Comparison of ENCODE assay signal across 31 cellular contexts in genomic region chr5:74031536-74031935, GRCh38.
"Had no signal": no experiment of that assay in that cellular context is flagged by ENCODE, and none has a peak within 500 bp of the region (broad histone marks: within the 10 kb centered on the region; RNA-seq: fewer than 3 reads in every experiment).

No MANE protein-coding gene starts in this region.

- H3K27me3 Mint-ChIP-seq: activated naive CD4-positive, alpha-beta T cell treated with anti-CD3 and anti-CD28 coated beads, Interleukin-2, amount 10 ng/mL, durations not matched to agents 7 days and 5 days; brain had no signal

- DNase-seq: activated CD4-positive, alpha-beta memory T cell treated with anti-CD3 and anti-CD28 coated beads for 36 hours; activated CD4-positive, alpha-beta T cell treated with anti-CD3 and anti-CD28 coated beads for 36 hours; activated CD4-positive, alpha-beta T cell treated with anti-CD3 and anti-CD28 coated beads, Interleukin-2, amount 10 ng/mL, durations not matched to agents 24 days and 14 days; activated CD4-positive, CD25-positive, alpha-beta regulatory T cell; activated CD4-positive, CD25-positive, alpha-beta regulatory T cell treated with anti-CD3 and anti-CD28 coated beads, Interleukin-2, amount 50 U/mL, for 72 hours; activated CD8-positive, alpha-beta memory T cell treated with anti-CD3 and anti-CD28 coated beads, Interleukin-2, amount 10 ng/mL, durations not matched to agents 7 days and 5 days; activated CD8-positive, alpha-beta memory T cell treated with anti-CD3 and anti-CD28 coated beads, Interleukin-2, amount 50 U/mL, for 4 hours; activated CD8-positive, alpha-beta T cell treated with anti-CD3 and anti-CD28 coated beads, Interleukin-2, amount 10 ng/mL, durations not matched to agents 7 days and 5 days; activated gamma-delta T cell; activated naive CD4-positive, alpha-beta T cell; activated naive CD4-positive, alpha-beta T cell treated with anti-CD3 and anti-CD28 coated beads, Interleukin-2, amount 10 ng/mL, durations not matched to agents 7 days and 5 days; activated naive CD8-positive, alpha-beta T cell treated with anti-CD3 and anti-CD28 coated beads, Interleukin-2, amount 10 ng/mL, durations not matched to agents 7 days and 5 days; activated T-cell treated with anti-CD3 and anti-CD28 coated beads, Interleukin-2, amount 50 U/mL, for 1 hour; activated T-cell treated with anti-CD3 and anti-CD28 coated beads, Interleukin-2, amount 50 U/mL, for 72 hours; central memory CD4-positive, alpha-beta T cell; cerebellar nuclear complex; colonic mucosa; effector CD8-positive, alpha-beta T cell; gastrocnemius medialis; glutamatergic neuron; T-helper 1 cell; T-helper 17 cell; T1000 had no signal

- H3K36me3 Mint-ChIP-seq: activated CD4-positive, alpha-beta memory T cell treated with anti-CD3 and anti-CD28 coated beads for 36 hours; activated CD8-positive, alpha-beta memory T cell treated with anti-CD3 and anti-CD28 coated beads, Interleukin-2, amount 10 ng/mL, durations not matched to agents 7 days and 5 days; activated naive CD4-positive, alpha-beta T cell treated with anti-CD3 and anti-CD28 coated beads, Interleukin-2, amount 10 ng/mL, durations not matched to agents 7 days and 5 days; activated naive CD4-positive, alpha-beta T cell treated with anti-CD3 and anti-CD28 coated beads, Interleukin-2, amount 50 U/mL, for 72 hours; activated naive CD8-positive, alpha-beta T cell treated with anti-CD3 and anti-CD28 coated beads, Interleukin-2, amount 10 ng/mL, durations not matched to agents 7 days and 5 days; brain had no signal

- H3K27ac Mint-ChIP-seq: activated CD4-positive, alpha-beta memory T cell treated with anti-CD3 and anti-CD28 coated beads for 36 hours; activated CD4-positive, alpha-beta T cell treated with anti-CD3 and anti-CD28 coated beads for 36 hours; activated CD4-positive, alpha-beta T cell treated with anti-CD3 and anti-CD28 coated beads, Interleukin-2, amount 10 ng/mL, durations not matched to agents 24 days and 14 days; activated CD8-positive, alpha-beta memory T cell treated with anti-CD3 and anti-CD28 coated beads, Interleukin-2, amount 10 ng/mL, durations not matched to agents 7 days and 5 days; activated CD8-positive, alpha-beta T cell treated with anti-CD3 and anti-CD28 coated beads, Interleukin-2, amount 10 ng/mL, durations not matched to agents 7 days and 5 days; activated naive CD4-positive, alpha-beta T cell treated with anti-CD3 and anti-CD28 coated beads, Interleukin-2, amount 10 ng/mL, durations not matched to agents 7 days and 5 days; activated naive CD4-positive, alpha-beta T cell treated with anti-CD3 and anti-CD28 coated beads, Interleukin-2, amount 50 U/mL, for 72 hours; activated naive CD8-positive, alpha-beta T cell treated with anti-CD3 and anti-CD28 coated beads, Interleukin-2, amount 10 ng/mL, durations not matched to agents 7 days and 5 days; activated T-cell treated with anti-CD3 and anti-CD28 coated beads, Interleukin-2, amount 50 U/mL, for 72 hours; T-helper 17 cell; T-helper 2 cell treated with Interferon-gamma antibody and Interleukin-4, amounts not matched to agents 5 μg/mL and 100 μg/mL, for 36 hours had no signal

- H3K4me1 ChIP-seq: ascending aorta, breast epithelium, colonic mucosa had no signal

- ATAC-seq: activated CD4-positive, alpha-beta T cell treated with anti-CD3 and anti-CD28 coated beads for 36 hours; activated CD8-positive, alpha-beta memory T cell treated with anti-CD3 and anti-CD28 coated beads, Interleukin-2, amount 10 ng/mL, durations not matched to agents 7 days and 5 days; activated CD8-positive, alpha-beta T cell treated with anti-CD3 and anti-CD28 coated beads, Interleukin-2, amount 10 ng/mL, durations not matched to agents 7 days and 5 days; activated naive CD4-positive, alpha-beta T cell treated with anti-CD3 and anti-CD28 coated beads, Interleukin-2, amount 50 U/mL, for 72 hours; activated T-cell treated with anti-CD3 and anti-CD28 coated beads, Interleukin-2, amount 50 U/mL, for 72 hours; esophagus mucosa; gastrocnemius medialis; T-helper 17 cell had no signal

- H3K36me3 ChIP-seq: ascending aorta, breast epithelium, cardiac muscle cell, colonic mucosa, gastrocnemius medialis had no signal

- H3K4me3 ChIP-seq: ascending aorta, breast epithelium, cardiac muscle cell, colonic mucosa, gastrocnemius medialis had no signal

- H3K27ac ChIP-seq: ascending aorta, breast epithelium, cardiac muscle cell, colonic mucosa, foreskin keratinocyte, gastrocnemius medialis had no signal

- H3K9me3 Mint-ChIP-seq: activated CD4-positive, alpha-beta memory T cell treated with anti-CD3 and anti-CD28 coated beads for 36 hours; activated CD4-positive, alpha-beta T cell treated with anti-CD3 and anti-CD28 coated beads, Interleukin-2, amount 10 ng/mL, durations not matched to agents 24 days and 14 days; activated naive CD4-positive, alpha-beta T cell treated with anti-CD3 and anti-CD28 coated beads, Interleukin-2, amount 10 ng/mL, durations not matched to agents 7 days and 5 days; activated naive CD4-positive, alpha-beta T cell treated with anti-CD3 and anti-CD28 coated beads, Interleukin-2, amount 50 U/mL, for 72 hours; activated naive CD8-positive, alpha-beta T cell treated with anti-CD3 and anti-CD28 coated beads, Interleukin-2, amount 10 ng/mL, durations not matched to agents 7 days and 5 days; activated T-cell treated with anti-CD3 and anti-CD28 coated beads, Interleukin-2, amount 50 U/mL, for 72 hours; T-helper 2 cell treated with Interferon-gamma antibody and Interleukin-4, amounts not matched to agents 5 μg/mL and 100 μg/mL, for 36 hours had no signal

- H3K9me3 ChIP-seq: ascending aorta, breast epithelium, colonic mucosa, gastrocnemius medialis had no signal

- H3K4me3 Mint-ChIP-seq: activated CD4-positive, alpha-beta memory T cell treated with anti-CD3 and anti-CD28 coated beads for 36 hours; activated CD4-positive, alpha-beta T cell treated with anti-CD3 and anti-CD28 coated beads for 36 hours; activated CD4-positive, alpha-beta T cell treated with anti-CD3 and anti-CD28 coated beads, Interleukin-2, amount 10 ng/mL, durations not matched to agents 24 days and 14 days; activated CD8-positive, alpha-beta memory T cell treated with anti-CD3 and anti-CD28 coated beads, Interleukin-2, amount 10 ng/mL, durations not matched to agents 7 days and 5 days; activated CD8-positive, alpha-beta T cell treated with anti-CD3 and anti-CD28 coated beads, Interleukin-2, amount 10 ng/mL, durations not matched to agents 7 days and 5 days; activated naive CD4-positive, alpha-beta T cell treated with anti-CD3 and anti-CD28 coated beads, Interleukin-2, amount 10 ng/mL, durations not matched to agents 7 days and 5 days; activated naive CD8-positive, alpha-beta T cell treated with anti-CD3 and anti-CD28 coated beads, Interleukin-2, amount 10 ng/mL, durations not matched to agents 7 days and 5 days; activated T-cell treated with anti-CD3 and anti-CD28 coated beads, Interleukin-2, amount 50 U/mL, for 72 hours; brain; T-helper 17 cell; T-helper 2 cell treated with Interferon-gamma antibody and Interleukin-4, amounts not matched to agents 5 μg/mL and 100 μg/mL, for 36 hours had no signal

- H3K4me1 Mint-ChIP-seq: activated CD4-positive, alpha-beta T cell treated with anti-CD3 and anti-CD28 coated beads, Interleukin-2, amount 10 ng/mL, durations not matched to agents 24 days and 14 days; activated naive CD8-positive, alpha-beta T cell treated with anti-CD3 and anti-CD28 coated beads, Interleukin-2, amount 10 ng/mL, durations not matched to agents 7 days and 5 days had no signal

- H3K27me3 ChIP-seq: ascending aorta, breast epithelium, cardiac muscle cell, colonic mucosa, foreskin keratinocyte, gastrocnemius medialis had no signal
